Comparison of ENCODE assay signal across 11 cellular contexts in genomic region chrX:43969504-43970501, GRCh38. TPM values are rescaled to one million over a fixed set of nuclear protein-coding genes. Genes with fewer than 3 reads are reported as not detected.
A peak's percentile ranks its signal among the peaks of the same experiment; 100 is the strongest.
DNase-seq lines count a peak whose midpoint lies in the region; ATAC-seq and TF ChIP-seq lines count a peak whose summit lies in the region.
"Had no signal": no experiment of that assay in that cellular context is flagged by ENCODE, and none has a peak within 500 bp of the region (broad histone marks: within the 10 kb centered on the region; RNA-seq: fewer than 3 reads in every experiment).

No MANE protein-coding gene starts in this region.

- H3K27me3 Mint-ChIP-seq in brain = peaks cover 3% of the 10 kb centered on the region

- TF ChIP-seq CTCF in brain (conservative IDR thresholded peaks at IDR 0.05) = no peak
- no peak for TF ChIP-seq CTCF in testis (IDR thresholded peaks at IDR 0.05)

- peak overlapping the region; percentile 17 to 84 (median 73) for H3K4me3 Mint-ChIP-seq in brain

- DNase-seq in HS-5 (ENCODE audit: low read depth) (peak; percentile 32), iPS-NIHi7 (ENCODE audit: extremely low spot score) (peak; percentile 20), testis (peak; percentile 14)
- DNase-seq in central memory CD4-positive, alpha-beta T cell = no peak
- DNase-seq: activated effector memory CD4-positive, alpha-beta T cell treated with anti-CD3 and anti-CD28 coated beads, Interleukin-2, amount 50 U/mL, for 16 hours; psoas muscle had no signal

- H3K4me1 ChIP-seq in testis = no peaks in the 10 kb centered on the region
- H3K4me1 ChIP-seq: psoas muscle had no signal

- ATAC-seq in HG02798 (IDR thresholded peaks at IDR 0.05; ENCODE audit: poor library complexity, unreplicated experiment) (no peak), GM19397 (IDR thresholded peaks at IDR 0.05; ENCODE audit: unreplicated experiment) (no peak), GM21786 (IDR thresholded peaks at IDR 0.05; ENCODE audit: unreplicated experiment) (no peak)
- ATAC-seq: psoas muscle had no signal

- H3K36me3 ChIP-seq in testis (ENCODE audit: low read depth, missing control alignments) = no peaks in the 10 kb centered on the region

- H3K4me1 Mint-ChIP-seq in brain = peaks cover 58% of the 10 kb centered on the region

- 21 to 43% methylated on average over 9 to 18 of the region's 19 CpGs for WGBS in testis, 2 donors

- H3K9me3 ChIP-seq in testis = no peaks in the 10 kb centered on the region
- H3K9me3 ChIP-seq: psoas muscle had no signal

- no peak overlapping the region for H3K4me3 ChIP-seq in testis
- H3K4me3 ChIP-seq: psoas muscle had no signal

- peaks cover 0 to 3% (median 0%) of the 10 kb centered on the region in 5 experiments for H3K9me3 Mint-ChIP-seq in brain

- intact Hi-C loops in testis (cut with DNase I; ENCODE audit: low total_unique reads) = no loop called here

- peak overlapping the region; percentile 86 to 98 (median 93) for H3K27ac Mint-ChIP-seq in brain

- no peaks in the 10 kb centered on the region for H3K36me3 Mint-ChIP-seq in brain

- H3K27me3 ChIP-seq in testis = no peaks in the 10 kb centered on the region

- no peak for TF ChIP-seq POLR2A in testis (IDR thresholded peaks at IDR 0.05)

- peak overlapping the region; percentile 39 to 76 for H3K27ac ChIP-seq in testis
- H3K27ac ChIP-seq: psoas muscle had no signal

RNA-seq across cellular contexts. Expression of gene NDP, which starts 3.4 kb away (rescaled TPM):
- polyA plus RNA-seq in brain (ENCODE audit: insufficient read depth, low read depth, low replicate concordance) (8.7 TPM), testis (ENCODE audit: insufficient read depth, low read depth, low replicate concordance) (1.8 TPM)
- 1 to 10 TPM in 1 of 2 donors, under 1 TPM in 1; 0.55 to 1.3 TPM for total RNA-seq in testis
- total RNA-seq: OCI-LY7 had no signal
